ENCODE assay signal across 24 cellular contexts in the genomic region with DNA sequence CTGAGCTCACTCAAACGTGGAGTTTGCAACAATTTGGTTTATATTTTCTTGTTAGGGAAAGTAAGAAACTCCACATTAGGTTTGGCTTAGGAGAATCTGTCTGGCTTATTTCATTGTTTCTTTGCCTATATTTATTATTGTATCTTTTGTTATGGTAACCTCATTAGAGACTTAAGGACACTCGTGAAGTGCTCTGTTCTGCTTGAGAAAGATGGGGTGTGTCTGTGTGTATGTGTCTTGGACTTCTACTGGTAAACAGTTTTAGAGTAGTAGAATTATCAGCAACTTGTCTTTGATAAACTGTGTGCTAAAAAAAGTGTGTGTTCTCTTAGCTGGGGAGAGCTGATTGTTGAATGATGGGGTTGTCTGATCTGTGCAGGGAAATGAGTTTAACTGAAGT.
"Had no signal": no experiment of that assay in that cellular context is flagged by ENCODE, and none has a peak within 500 bp of the region (broad histone marks: within the 10 kb centered on the region; RNA-seq: fewer than 3 reads in every experiment).

No MANE protein-coding gene starts in this region.

- H3K27ac ChIP-seq: ovary, skin epidermis, suprapubic skin, thoracic aorta, tibial artery, uterus had no signal

- H3K27ac Mint-ChIP-seq: naive thymus-derived CD4-positive, alpha-beta T cell; natural killer cell treated with Interleukin-12 subunit alpha and Interleukin-12 subunit beta and Interleukin-15 and Interleukin-18, amount 100 ng/mL, for 72 hours; progenitor cell of endocrine pancreas; stimulated activated effector memory CD8-positive, alpha-beta T cell treated with anti-CD3 and anti-CD28 coated beads, Interleukin-12 subunit alpha, Interleukin-12 subunit beta, amount 100 ng/mL, for 72 hours; stimulated activated naive CD8-positive, alpha-beta T cell treated with anti-CD3 and anti-CD28 coated beads, Interleukin-15, Interleukin-2, amounts not matched to agents 100 ng/mL and 50 ng/mL, for 24 hours had no signal

- ATAC-seq: left cardiac atrium; left lobe of liver; mucosa of descending colon; naive thymus-derived CD4-positive, alpha-beta T cell; natural killer cell treated with Interleukin-12 subunit alpha and Interleukin-12 subunit beta and Interleukin-15 and Interleukin-18, amount 100 ng/mL, for 72 hours; sciatic nerve; stimulated activated effector memory CD8-positive, alpha-beta T cell treated with anti-CD3 and anti-CD28 coated beads, Interleukin-12 subunit alpha, Interleukin-12 subunit beta, amount 100 ng/mL, for 72 hours had no signal

- H3K4me1 ChIP-seq: suprapubic skin, uterus had no signal

- H3K27me3 Mint-ChIP-seq: naive thymus-derived CD4-positive, alpha-beta T cell; natural killer cell treated with Interleukin-12 subunit alpha and Interleukin-12 subunit beta and Interleukin-15 and Interleukin-18, amount 100 ng/mL, for 72 hours; progenitor cell of endocrine pancreas; stimulated activated naive CD8-positive, alpha-beta T cell treated with anti-CD3 and anti-CD28 coated beads, Interleukin-15, Interleukin-2, amounts not matched to agents 100 ng/mL and 50 ng/mL, for 24 hours had no signal

- H3K4me3 ChIP-seq: lung, mucosa of descending colon, ovary, skin epidermis, suprapubic skin, thoracic aorta, tibial artery, uterus had no signal

- H3K9me3 Mint-ChIP-seq: stimulated activated naive CD8-positive, alpha-beta T cell treated with anti-CD3 and anti-CD28 coated beads, Interleukin-15, Interleukin-2, amounts not matched to agents 100 ng/mL and 50 ng/mL, for 24 hours had no signal

- H3K36me3 ChIP-seq: ovary, suprapubic skin, thoracic aorta, tibial artery, uterus had no signal

- FAIRE-seq: keratinocyte had no signal

- H3K4me1 Mint-ChIP-seq: naive thymus-derived CD4-positive, alpha-beta T cell; stimulated activated effector memory CD8-positive, alpha-beta T cell treated with anti-CD3 and anti-CD28 coated beads, Interleukin-12 subunit alpha, Interleukin-12 subunit beta, amount 100 ng/mL, for 72 hours had no signal

- H3K9me3 ChIP-seq: mucosa of descending colon, ovary, suprapubic skin, thoracic aorta, tibial artery, uterus had no signal

- H3K36me3 Mint-ChIP-seq: naive thymus-derived CD4-positive, alpha-beta T cell; natural killer cell treated with Interleukin-12 subunit alpha and Interleukin-12 subunit beta and Interleukin-15 and Interleukin-18, amount 100 ng/mL, for 72 hours; stimulated activated effector memory CD8-positive, alpha-beta T cell treated with anti-CD3 and anti-CD28 coated beads, Interleukin-12 subunit alpha, Interleukin-12 subunit beta, amount 100 ng/mL, for 72 hours had no signal

- H3K4me3 Mint-ChIP-seq: naive thymus-derived CD4-positive, alpha-beta T cell; natural killer cell treated with Interleukin-12 subunit alpha and Interleukin-12 subunit beta and Interleukin-15 and Interleukin-18, amount 100 ng/mL, for 72 hours; stimulated activated effector memory CD8-positive, alpha-beta T cell treated with anti-CD3 and anti-CD28 coated beads, Interleukin-12 subunit alpha, Interleukin-12 subunit beta, amount 100 ng/mL, for 72 hours; stimulated activated naive CD8-positive, alpha-beta T cell treated with anti-CD3 and anti-CD28 coated beads, Interleukin-15, Interleukin-2, amounts not matched to agents 100 ng/mL and 50 ng/mL, for 24 hours had no signal

- DNase-seq: hippocampal formation; kidney glomerular epithelial cell; left cardiac atrium; midbrain; mucosa of descending colon; naive thymus-derived CD4-positive, alpha-beta T cell; ovary; right cardiac atrium; stimulated activated CD4-positive, alpha-beta T cell treated with anti-CD3 and anti-CD28 coated beads, Interleukin-4, amount 100 ng/mL, for 24 hours; stimulated activated naive CD4-positive, alpha-beta T cell; tibial artery; trophoblast cell; uterus had no signal

- H3K27me3 ChIP-seq: ovary, suprapubic skin, tibial artery, uterus had no signal
